26 cellular contexts compared by ENCODE assay signal in genomic region chr11:75796091-75796435, GRCh38. TPM values are rescaled to one million over a fixed set of nuclear protein-coding genes. Genes with fewer than 3 reads are reported as not detected.
DNase-seq lines count a peak whose midpoint lies in the region; ATAC-seq and TF ChIP-seq lines count a peak whose summit lies in the region.
"Had no signal": no experiment of that assay in that cellular context is flagged by ENCODE, and none has a peak within 500 bp of the region (broad histone marks: within the 10 kb centered on the region; RNA-seq: fewer than 3 reads in every experiment).

No MANE protein-coding gene starts in this region.

- H3K18ac ChIP-seq in IMR-90 (ENCODE audit: low read depth, low read length) (no peak overlapping the region), neuronal stem cell (ENCODE audit: low read length) (peak overlapping the region; percentile 68)

- no peak overlapping the region for H3K4ac ChIP-seq in IMR-90 (ENCODE audit: low read depth, low read length)
- no peak overlapping the region for H3K4ac ChIP-seq in neuronal stem cell (ENCODE audit: low read length)

- no peak overlapping the region for H3K27ac Mint-ChIP-seq in CD14-positive monocyte
- H3K27ac Mint-ChIP-seq: CD4-positive, alpha-beta T cell; GM23338; HFFc6 had no signal

- H3K36me3 ChIP-seq in IMR-90 (ENCODE audit: control insufficient read depth, insufficient read depth, low read length) (no peaks in the 10 kb centered on the region), RWPE2 (ENCODE audit: low read depth) (no peaks in the 10 kb centered on the region), neuronal stem cell (replicated peaks in 1 of 2; ENCODE audit: control insufficient read depth in 2 of 2, insufficient read depth in 2 of 2, low read length in 2 of 2) (no peaks in the 10 kb centered on the region)
- H3K36me3 ChIP-seq: HAP-1, SJCRH30 had no signal

- H2BK20ac ChIP-seq in IMR-90 (ENCODE audit: low read depth, low read length) = no peak overlapping the region

- intact Hi-C loops in CD14-positive monocyte (cut with micrococcal nuclease) = no loop called here
- intact Hi-C loops in IMR-90 (cut with micrococcal nuclease) = no loop called here

- H3K4me3 Mint-ChIP-seq in CD14-positive monocyte = no peak overlapping the region
- H3K4me3 Mint-ChIP-seq: CD4-positive, alpha-beta T cell; GM23338; HFFc6 had no signal

- no TSS peak for BruUV-seq in IMR-90 (replicated peaks; lab: Mats Ljungman, UMichigan)

- CTCF ChIA-PET in IMR-90 (lab: Yijun Ruan, JAX) = no interaction called here

- no peak overlapping the region for H2BK5ac ChIP-seq in IMR-90 (ENCODE audit: low read depth, low read length, poor library complexity, severe bottlenecking)
- H2BK5ac ChIP-seq in neuronal stem cell (ENCODE audit: low read length) = no peak overlapping the region

- peak overlapping the region; percentile 8 for H2AK9ac ChIP-seq in IMR-90 (replicated peaks; ENCODE audit: low read depth, low read length, poor library complexity)

- H4K5ac ChIP-seq in IMR-90 (ENCODE audit: low read depth, low read length) = no peak overlapping the region

- H3K27ac ChIP-seq in IMR-90 (ENCODE audit: insufficient read depth, low read length) (no peak overlapping the region), RWPE2 (ENCODE audit: poor library complexity, severe bottlenecking) (no peak overlapping the region), neuronal stem cell (replicated peaks; ENCODE audit: low read length) (no peak overlapping the region)
- H3K27ac ChIP-seq: SJCRH30 had no signal

- 90% methylated on average over 2 of the region's 2 CpGs; no CpG with 5 or more reads in 1 of the 2 experiments for WGBS in IMR-90 (ENCODE audit: extremely low coverage in 2 of 2, insufficient read length in 1 of 2), 2 experiments
- no CpG with 5 or more reads among the region's 2 CpGs for WGBS in neuronal stem cell (ENCODE audit: extremely low coverage in 2 of 2, insufficient read length in 2 of 2, insufficient replicate concordance in 1 of 2), 2 donors

- in situ Hi-C loops in IMR-90 (cut with MboI; ENCODE audit: low sequenced_read_pairs) = no loop called here

- H3K36me3 Mint-ChIP-seq in CD14-positive monocyte = peaks cover 80 to 85% of the 10 kb centered on the region in 2 donors

- H3K9me3 ChIP-seq in IMR-90 (ENCODE audit: control insufficient read depth, insufficient read depth, low read length) = no peaks in the 10 kb centered on the region
- H3K9me3 ChIP-seq in RWPE2 (ENCODE audit: severe bottlenecking) = no peaks in the 10 kb centered on the region
- no peaks in the 10 kb centered on the region for H3K9me3 ChIP-seq in neuronal stem cell (replicated peaks in 1 of 2; ENCODE audit: control insufficient read depth in 2 of 2, insufficient read depth in 1 of 2, low read depth in 1 of 2, low read length in 2 of 2)
- H3K9me3 ChIP-seq: HAP-1, SJCRH30 had no signal

- peaks cover 9% of the 10 kb centered on the region for H3K4me1 Mint-ChIP-seq in CD14-positive monocyte

- peaks cover 21% of the 10 kb centered on the region for H3K27me3 ChIP-seq in IMR-90 (ENCODE audit: control insufficient read depth, insufficient read depth, low read length)
- no peaks in the 10 kb centered on the region for H3K27me3 ChIP-seq in RWPE2 (ENCODE audit: insufficient read depth, poor library complexity, severe bottlenecking)
- H3K27me3 ChIP-seq in neuronal stem cell (ENCODE audit: control insufficient read depth in 3 of 3, insufficient read depth in 3 of 3, low read depth in 1 of 3, low read length in 3 of 3) = peaks cover 0 to 29% (median 0%) of the 10 kb centered on the region in 3 experiments
- H3K27me3 ChIP-seq: SJCRH30 had no signal

- H3K4me1 ChIP-seq in IMR-90 (ENCODE audit: control insufficient read depth, insufficient read depth, low read length) = peaks cover 2% of the 10 kb centered on the region
- peaks cover 14% of the 10 kb centered on the region for H3K4me1 ChIP-seq in RWPE2 (ENCODE audit: insufficient read depth, poor library complexity, severe bottlenecking)
- H3K4me1 ChIP-seq in neuronal stem cell (ENCODE audit: control insufficient read depth in 2 of 2, insufficient read depth in 1 of 2, low read depth in 1 of 2, low read length in 2 of 2) = no peaks in the 10 kb centered on the region
- H3K4me1 ChIP-seq: HAP-1 had no signal

- POLR2A ChIA-PET in IMR-90 (lab: Charles Lee; ENCODE audit: unreplicated experiment) = no interaction called here

- ATAC-seq in IMR-90 (ENCODE audit: low read depth) (no peak), RWPE2 (ENCODE audit: low read depth) (peak; percentile 20; the same call in 1 of the 3 replicates)
- ATAC-seq: GM23338, Panc1, Right ventricle myocardium inferior, SK-N-SH treated with all-trans-retinoic acid at 6 μM for 48 hours had no signal

- H3K4me3 ChIP-seq in IMR-90 (ENCODE audit: insufficient read depth, low read depth, low read length) = no peak overlapping the region
- H3K4me3 ChIP-seq in RWPE2 (ENCODE audit: severe bottlenecking) = no peak overlapping the region
- no peak overlapping the region for H3K4me3 ChIP-seq in neuronal stem cell (ENCODE audit: low read length in 2 of 2)
- H3K4me3 ChIP-seq: GM23338, HAP-1, SJCRH30 had no signal

- no peak for TF ChIP-seq CTCF in CD14-positive monocyte (IDR thresholded peaks at IDR 0.05)
- TF ChIP-seq CTCF in IMR-90 (conservative IDR thresholded peaks at IDR 0.05; ENCODE audit: low read depth, low read length) = no peak
- no peak for TF ChIP-seq CTCF in RWPE2 (IDR thresholded peaks at IDR 0.05; ENCODE audit: poor library complexity, severe bottlenecking)

- no peak for TF ChIP-seq POLR2A in IMR-90 (IDR thresholded peaks at IDR 0.05; ENCODE audit: low read depth, low read length)

- H2AK5ac ChIP-seq in IMR-90 (ENCODE audit: low read depth, low read length) (no peak overlapping the region), neuronal stem cell (ENCODE audit: low read depth, low read length) (no peak overlapping the region)

- H2BK12ac ChIP-seq in neuronal stem cell (ENCODE audit: low read length) = no peak overlapping the region

- dilution Hi-C loops in IMR-90 (cut with HindIII; ENCODE audit: low sequenced_read_pairs, unreplicated experiment) = no loop called here

- H3K9ac ChIP-seq in IMR-90 (ENCODE audit: low read depth, low read length) (no peak overlapping the region), neuronal stem cell (ENCODE audit: low read depth, low read length, poor library complexity) (peak overlapping the region; percentile 56)

- H3K23ac ChIP-seq in IMR-90 (ENCODE audit: low read depth, low read length) = no peak overlapping the region
- no peak overlapping the region for H3K23ac ChIP-seq in neuronal stem cell (ENCODE audit: low read depth, low read length, poor library complexity)

- peaks cover 0 to 5% (median 0%) of the 10 kb centered on the region in 3 donors for H3K27me3 Mint-ChIP-seq in CD14-positive monocyte (ENCODE audit: low read depth in 3 of 3)
- H3K27me3 Mint-ChIP-seq: CD4-positive, alpha-beta T cell had no signal

- H3K56ac ChIP-seq in IMR-90 (ENCODE audit: extremely low read depth, insufficient read depth, low read length) = no peak overlapping the region

- no peak overlapping the region for H2AFZ ChIP-seq in IMR-90 (replicated peaks; ENCODE audit: low read length, poor library complexity)
- H2AFZ ChIP-seq in neuronal stem cell (ENCODE audit: low read length) = no peak overlapping the region
- H2AFZ ChIP-seq: GM23338 had no signal

- H3K14ac ChIP-seq in IMR-90 (replicated peaks; ENCODE audit: low read depth, low read length) (no peak overlapping the region), neuronal stem cell (ENCODE audit: low read length) (no peak overlapping the region)

- peak; percentile 33 for DNase-seq in CD14-positive monocyte (ENCODE audit: low spot score)
- no peak for DNase-seq in IMR-90
- no peak for DNase-seq in RWPE2 (ENCODE audit: low spot score)
- no peak for DNase-seq in neuronal stem cell (ENCODE audit: low spot score)
- no peak for DNase-seq in activated CD4-positive, CD25-positive, alpha-beta regulatory T cell treated with anti-CD3 and anti-CD28 coated beads, Interleukin-2, amount 50 U/mL, for 72 hours
- no peak for DNase-seq in midbrain (lab: John Stamatoyannopoulos, UW)
- no peak for DNase-seq in putamen (ENCODE audit: low spot score)
- DNase-seq in stimulated activated CD8-positive, alpha-beta memory T cell treated with anti-CD3 and anti-CD28 coated beads, Interleukin-4, amount 100 ng/mL, for 48 hours = no peak
- DNase-seq: 8988T; CD4-positive, alpha-beta T cell; DMS53; GF-D8; HFFc6; Karpas-422; MV-4-11; NCI-H1105; NCI-H1436 treated with DMSO at 0.1 percent for 48 hours; NCI-H187 treated with DMSO at 0.1 percent for 48 hours; NCI-H446 treated with DMSO at 0.1 percent for 48 hours; NCI-H526 treated with DMSO at 0.1 percent for 48 hours; SJCRH30 had no signal

- H4K91ac ChIP-seq in IMR-90 (ENCODE audit: insufficient read depth, low read depth, low read length) (no peak overlapping the region), neuronal stem cell (ENCODE audit: low read depth, low read length, poor library complexity) (no peak overlapping the region)

- H2BK15ac ChIP-seq in IMR-90 (ENCODE audit: low read depth, low read length) (no peak overlapping the region), neuronal stem cell (ENCODE audit: low read length) (peak overlapping the region; percentile 22)

- no peaks in the 10 kb centered on the region for H3K79me1 ChIP-seq in IMR-90 (ENCODE audit: low read depth in 1 of 2, low read length in 2 of 2)
- no peaks in the 10 kb centered on the region for H3K79me1 ChIP-seq in neuronal stem cell (ENCODE audit: low read depth, low read length)

- peaks cover 3% of the 10 kb centered on the region; the same call in 1 of the 2 replicates for H3K9me1 ChIP-seq in IMR-90 (ENCODE audit: insufficient read depth, low read length)

- H3K4me2 ChIP-seq in IMR-90 (ENCODE audit: low read depth, low read length) = no peak overlapping the region
- H3K4me2 ChIP-seq in neuronal stem cell (ENCODE audit: insufficient read depth, low read length, poor library complexity, severe bottlenecking) = no peak overlapping the region
- H3K4me2 ChIP-seq: GM23338 had no signal

- H4K20me1 ChIP-seq in IMR-90 (ENCODE audit: insufficient read depth, low read length) = no peaks in the 10 kb centered on the region

- H3K9me3 Mint-ChIP-seq in CD14-positive monocyte = no peaks in the 10 kb centered on the region
- H3K9me3 Mint-ChIP-seq: CD4-positive, alpha-beta T cell; GM23338; HFFc6 had no signal

- TF ChIP-seq RAD21 in IMR-90 (IDR thresholded peaks at IDR 0.05; ENCODE audit: low read length) = no peak

- no peak overlapping the region for H4K8ac ChIP-seq in IMR-90 (ENCODE audit: low read depth in 2 of 2, low read length in 2 of 2)
- no peak overlapping the region for H4K8ac ChIP-seq in neuronal stem cell (ENCODE audit: low read depth, low read length)

- no peak overlapping the region for H2BK120ac ChIP-seq in IMR-90 (ENCODE audit: low read depth, low read length)
- H2BK120ac ChIP-seq in neuronal stem cell (ENCODE audit: low read depth, low read length) = no peak overlapping the region

RNA-seq across cellular contexts. Expression of gene UVRAG, which starts 18.9 kb away (rescaled TPM):
- 10 to 100 TPM; 13.7 to 20.0 TPM for polyA plus RNA-seq in CD14-positive monocyte
- total RNA-seq in IMR-90 (2012; rRNA removed) = 10.9 and 12.8 TPM in 2 replicates
- 5.3 and 5.6 TPM in 2 replicates for polyA plus RNA-seq in IMR-90 (2012; rRNA removed)
- polyA plus RNA-seq in IMR-90 (2012; cell fraction: cytosol; rRNA removed) = 2.4 and 3.7 TPM in 2 replicates
- 7.0 and 12.4 TPM in 2 replicates for polyA plus RNA-seq in IMR-90 (2012; cell fraction: nucleus; rRNA removed; ENCODE audit: low replicate concordance)
- polyA plus RNA-seq in neuronal stem cell (2013, experiment 1 of 2) = 7.3 TPM
- 7.4 TPM for polyA plus RNA-seq in neuronal stem cell (2013, experiment 2 of 2)

RNA-seq across cellular contexts. Expression of gene DGAT2, which starts 27.5 kb away (rescaled TPM):
- polyA plus RNA-seq in CD14-positive monocyte (10 to 100 TPM in 1 of 2 donors, 1 to 10 TPM in 1; 7.0 to 18.4 TPM), IMR-90 (2012; rRNA removed) (1.7 and 2.4 TPM in 2 replicates)
- 2.2 and 2.3 TPM in 2 replicates for total RNA-seq in IMR-90 (2012; rRNA removed)
- 0.86 and 1.9 TPM in 2 replicates for polyA plus RNA-seq in IMR-90 (2012; cell fraction: cytosol; rRNA removed)
- polyA plus RNA-seq in IMR-90 (2012; cell fraction: nucleus; rRNA removed; ENCODE audit: low replicate concordance) = 1.1 and 1.2 TPM in 2 replicates
- 1.9 TPM for polyA plus RNA-seq in neuronal stem cell (2013, experiment 1 of 2)
- 2.0 TPM for polyA plus RNA-seq in neuronal stem cell (2013, experiment 2 of 2)
